ENCODE assay signal across 1 cellular context in genomic region chr20:40689943-40690835, GRCh38.
TF ChIP-seq lines count a peak whose summit lies in the region.

No MANE protein-coding gene starts in this region.

TF ChIP-seq in HEK293, 187 proteins besides CTCF, POLR2A, EP300 and RAD21 (continued from another document):
- TF ChIP-seq HIC1 (tag by site-specific recombination; IDR thresholded peaks at IDR 0.05) (no peak), ZNF324 (tag by site-specific recombination; IDR thresholded peaks at IDR 0.05) (no peak), ZNF585B (tag by site-specific recombination; IDR thresholded peaks at IDR 0.05) (peak; percentile 47; the same call in 1 of the 2 replicates), PATZ1 (tag by site-specific recombination; IDR thresholded peaks at IDR 0.05) (no peak), ZNF311 (tag by site-specific recombination; IDR thresholded peaks at IDR 0.05; ENCODE audit: borderline replicate concordance) (no peak), KLF1 (tag by site-specific recombination; IDR thresholded peaks at IDR 0.05) (no peak)
